2 cellular contexts compared by ENCODE assay signal in genomic region chr11:65504671-65505433, GRCh38.
TF ChIP-seq lines count a peak whose summit lies in the region.

No MANE protein-coding gene starts in this region.

TF ChIP-seq in A549, 52 proteins besides CTCF, POLR2A, EP300 and RAD21 (continues in another document):
- TF ChIP-seq, protein P1, sequence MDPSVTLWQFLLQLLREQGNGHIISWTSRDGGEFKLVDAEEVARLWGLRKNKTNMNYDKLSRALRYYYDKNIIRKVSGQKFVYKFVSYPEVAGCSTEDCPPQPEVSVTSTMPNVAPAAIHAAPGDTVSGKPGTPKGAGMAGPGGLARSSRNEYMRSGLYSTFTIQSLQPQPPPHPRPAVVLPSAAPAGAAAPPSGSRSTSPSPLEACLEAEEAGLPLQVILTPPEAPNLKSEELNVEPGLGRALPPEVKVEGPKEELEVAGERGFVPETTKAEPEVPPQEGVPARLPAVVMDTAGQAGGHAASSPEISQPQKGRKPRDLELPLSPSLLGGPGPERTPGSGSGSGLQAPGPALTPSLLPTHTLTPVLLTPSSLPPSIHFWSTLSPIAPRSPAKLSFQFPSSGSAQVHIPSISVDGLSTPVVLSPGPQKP (IDR thresholded peaks at IDR 0.05; ENCODE audit: low read depth, low read length): no peak
- TF ChIP-seq JUNB (IDR thresholded peaks at IDR 0.05) (no peak), ZC3H11A (IDR thresholded peaks at IDR 0.05) (no peak), JUN (IDR thresholded peaks at IDR 0.05) (peak in 1 of 2 experiments; percentile 62; a peak in 3 of 5 replicates), HDAC2 (IDR thresholded peaks at IDR 0.05) (no peak), RFX5 (IDR thresholded peaks at IDR 0.05) (no peak), SMC3 (IDR thresholded peaks at IDR 0.05) (no peak), SREBF2 (IDR thresholded peaks at IDR 0.05) (no peak), FOSB (CRISPR knock-in tag; IDR thresholded peaks at IDR 0.05) (peak; percentile 96), NR3C1 (IDR thresholded peaks at IDR 0.05) (no peak), HOXB5 (CRISPR knock-in tag; IDR thresholded peaks at IDR 0.05) (peak; percentile 45; the same call in 1 of the 2 replicates), CEBPB (IDR thresholded peaks at IDR 0.05) (no peak), HOXB13 (CRISPR knock-in tag; IDR thresholded peaks at IDR 0.05; ENCODE audit: low read depth) (0 out of 2 replicates have a peak, but pooled peaks have one; percentile 10), RCOR1 (IDR thresholded peaks at IDR 0.05; ENCODE audit: low read depth, low read length) (no peak), TP53 (CRISPR knock-in tag; IDR thresholded peaks at IDR 0.05) (peak; percentile 90), NFE2L2 (conservative IDR thresholded peaks at IDR 0.05; ENCODE audit: low read length) (no peak), ZSCAN20 (CRISPR knock-in tag; IDR thresholded peaks at IDR 0.05) (no peak), EHF (CRISPR knock-in tag; IDR thresholded peaks at IDR 0.05) (0 out of 2 replicates have a peak, but pooled peaks have one; percentile 56), HES2 (IDR thresholded peaks at IDR 0.05) (no peak), MAZ (IDR thresholded peaks at IDR 0.05; ENCODE audit: borderline replicate concordance, low read depth, low read length) (no peak), ZNF302 (CRISPR knock-in tag; IDR thresholded peaks at IDR 0.05) (no peak), PHF8 (IDR thresholded peaks at IDR 0.05; ENCODE audit: borderline replicate concordance, low read depth) (no peak; the same call in 1 of the 2 replicates), ZFP36 (IDR thresholded peaks at IDR 0.05; ENCODE audit: borderline replicate concordance, partially characterized antibody) (no peak), CHD4 (IDR thresholded peaks at IDR 0.05; ENCODE audit: borderline replicate concordance) (no peak), MAFK (IDR thresholded peaks at IDR 0.05; ENCODE audit: partially characterized antibody) (no peak)
- TF ChIP-seq, protein P2, sequence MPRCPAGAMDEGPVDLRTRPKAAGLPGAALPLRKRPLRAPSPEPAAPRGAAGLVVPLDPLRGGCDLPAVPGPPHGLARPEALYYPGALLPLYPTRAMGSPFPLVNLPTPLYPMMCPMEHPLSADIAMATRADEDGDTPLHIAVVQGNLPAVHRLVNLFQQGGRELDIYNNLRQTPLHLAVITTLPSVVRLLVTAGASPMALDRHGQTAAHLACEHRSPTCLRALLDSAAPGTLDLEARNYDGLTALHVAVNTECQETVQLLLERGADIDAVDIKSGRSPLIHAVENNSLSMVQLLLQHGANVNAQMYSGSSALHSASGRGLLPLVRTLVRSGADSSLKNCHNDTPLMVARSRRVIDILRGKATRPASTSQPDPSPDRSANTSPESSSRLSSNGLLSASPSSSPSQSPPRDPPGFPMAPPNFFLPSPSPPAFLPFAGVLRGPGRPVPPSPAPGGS (IDR thresholded peaks at IDR 0.05): 0 out of 3 replicates have a peak, but pooled peaks have one; percentile 30
- TF ChIP-seq, protein P3, sequence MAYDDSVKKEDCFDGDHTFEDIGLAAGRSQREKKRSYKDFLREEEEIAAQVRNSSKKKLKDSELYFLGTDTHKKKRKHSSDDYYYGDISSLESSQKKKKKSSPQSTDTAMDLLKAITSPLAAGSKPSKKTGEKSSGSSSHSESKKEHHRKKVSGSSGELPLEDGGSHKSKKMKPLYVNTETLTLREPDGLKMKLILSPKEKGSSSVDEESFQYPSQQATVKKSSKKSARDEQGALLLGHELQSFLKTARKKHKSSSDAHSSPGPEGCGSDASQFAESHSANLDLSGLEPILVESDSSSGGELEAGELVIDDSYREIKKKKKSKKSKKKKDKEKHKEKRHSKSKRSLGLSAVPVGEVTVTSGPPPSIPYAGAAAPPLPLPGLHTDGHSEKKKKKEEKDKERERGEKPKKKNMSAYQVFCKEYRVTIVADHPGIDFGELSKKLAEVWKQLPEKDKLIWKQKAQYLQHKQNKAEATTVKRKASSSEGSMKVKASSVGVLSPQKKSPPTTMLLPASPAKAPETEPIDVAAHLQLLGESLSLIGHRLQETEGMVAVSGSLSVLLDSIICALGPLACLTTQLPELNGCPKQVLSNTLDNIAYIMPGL (CRISPR knock-in tag; IDR thresholded peaks at IDR 0.05; ENCODE audit: borderline replicate concordance): peak; percentile 42; the same call in 1 of the 2 replicates
- TF ChIP-seq, protein P4, sequence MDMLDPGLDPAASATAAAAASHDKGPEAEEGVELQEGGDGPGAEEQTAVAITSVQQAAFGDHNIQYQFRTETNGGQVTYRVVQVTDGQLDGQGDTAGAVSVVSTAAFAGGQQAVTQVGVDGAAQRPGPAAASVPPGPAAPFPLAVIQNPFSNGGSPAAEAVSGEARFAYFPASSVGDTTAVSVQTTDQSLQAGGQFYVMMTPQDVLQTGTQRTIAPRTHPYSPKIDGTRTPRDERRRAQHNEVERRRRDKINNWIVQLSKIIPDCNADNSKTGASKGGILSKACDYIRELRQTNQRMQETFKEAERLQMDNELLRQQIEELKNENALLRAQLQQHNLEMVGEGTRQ (IDR thresholded peaks at IDR 0.05): no peak
- TF ChIP-seq, protein P5, sequence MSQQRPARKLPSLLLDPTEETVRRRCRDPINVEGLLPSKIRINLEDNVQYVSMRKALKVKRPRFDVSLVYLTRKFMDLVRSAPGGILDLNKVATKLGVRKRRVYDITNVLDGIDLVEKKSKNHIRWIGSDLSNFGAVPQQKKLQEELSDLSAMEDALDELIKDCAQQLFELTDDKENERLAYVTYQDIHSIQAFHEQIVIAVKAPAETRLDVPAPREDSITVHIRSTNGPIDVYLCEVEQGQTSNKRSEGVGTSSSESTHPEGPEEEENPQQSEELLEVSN (IDR thresholded peaks at IDR 0.05; ENCODE audit: borderline replicate concordance, low read depth): no peak

TF ChIP-seq in K562, 482 proteins besides CTCF, POLR2A, EP300 and RAD21 (continues in another document):
- TF ChIP-seq, protein P6, sequence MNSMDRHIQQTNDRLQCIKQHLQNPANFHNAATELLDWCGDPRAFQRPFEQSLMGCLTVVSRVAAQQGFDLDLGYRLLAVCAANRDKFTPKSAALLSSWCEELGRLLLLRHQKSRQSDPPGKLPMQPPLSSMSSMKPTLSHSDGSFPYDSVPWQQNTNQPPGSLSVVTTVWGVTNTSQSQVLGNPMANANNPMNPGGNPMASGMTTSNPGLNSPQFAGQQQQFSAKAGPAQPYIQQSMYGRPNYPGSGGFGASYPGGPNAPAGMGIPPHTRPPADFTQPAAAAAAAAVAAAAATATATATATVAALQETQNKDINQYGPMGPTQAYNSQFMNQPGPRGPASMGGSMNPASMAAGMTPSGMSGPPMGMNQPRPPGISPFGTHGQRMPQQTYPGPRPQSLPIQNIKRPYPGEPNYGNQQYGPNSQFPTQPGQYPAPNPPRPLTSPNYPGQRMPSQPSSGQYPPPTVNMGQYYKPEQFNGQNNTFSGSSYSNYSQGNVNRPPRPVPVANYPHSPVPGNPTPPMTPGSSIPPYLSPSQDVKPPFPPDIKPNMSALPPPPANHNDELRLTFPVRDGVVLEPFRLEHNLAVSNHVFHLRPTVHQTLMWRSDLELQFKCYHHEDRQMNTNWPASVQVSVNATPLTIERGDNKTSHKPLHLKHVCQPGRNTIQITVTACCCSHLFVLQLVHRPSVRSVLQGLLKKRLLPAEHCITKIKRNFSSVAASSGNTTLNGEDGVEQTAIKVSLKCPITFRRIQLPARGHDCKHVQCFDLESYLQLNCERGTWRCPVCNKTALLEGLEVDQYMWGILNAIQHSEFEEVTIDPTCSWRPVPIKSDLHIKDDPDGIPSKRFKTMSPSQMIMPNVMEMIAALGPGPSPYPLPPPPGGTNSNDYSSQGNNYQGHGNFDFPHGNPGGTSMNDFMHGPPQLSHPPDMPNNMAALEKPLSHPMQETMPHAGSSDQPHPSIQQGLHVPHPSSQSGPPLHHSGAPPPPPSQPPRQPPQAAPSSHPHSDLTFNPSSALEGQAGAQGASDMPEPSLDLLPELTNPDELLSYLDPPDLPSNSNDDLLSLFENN (IDR thresholded peaks at IDR 0.05; ENCODE audit: low read depth in 2 of 2, low read length in 2 of 2): peak in 1 of 2 experiments; percentile 50; a peak in 2 of 4 replicates
- TF ChIP-seq RBFOX2 (IDR thresholded peaks at IDR 0.05; ENCODE audit: low read depth, low read length) (peak; percentile 64), HNRNPK (IDR thresholded peaks at IDR 0.05; ENCODE audit: low read depth, low read length, poor library complexity, severe bottlenecking) (peak; percentile 4), RFX1 (IDR thresholded peaks at IDR 0.05) (peak; percentile 11), ZNF445 (CRISPR knock-in tag; IDR thresholded peaks at IDR 0.05; ENCODE audit: low read depth) (peak; percentile 80), ZBTB26 (CRISPR knock-in tag; IDR thresholded peaks at IDR 0.05) (peak; percentile 86; the same call in 1 of the 2 replicates), SMAD3 (CRISPR knock-in tag; conservative IDR thresholded peaks at IDR 0.05) (peak; percentile 93), OTX1 (CRISPR knock-in tag; IDR thresholded peaks at IDR 0.05) (peak; percentile 92), ZSCAN32 (CRISPR knock-in tag; IDR thresholded peaks at IDR 0.05) (peak; percentile 50; the same call in 1 of the 2 replicates), ZNF384 (IDR thresholded peaks at IDR 0.05; ENCODE audit: low read depth, low read length) (no peak), ZBTB43 (CRISPR knock-in tag; IDR thresholded peaks at IDR 0.05) (0 out of 2 replicates have a peak, but pooled peaks have one; percentile 7), CHD2 (IDR thresholded peaks at IDR 0.05; ENCODE audit: low read depth, low read length) (peak; percentile 27; the same call in 1 of the 2 replicates), TAF15 (IDR thresholded peaks at IDR 0.05; ENCODE audit: low read depth, low read length) (no peak), TBL1XR1 (IDR thresholded peaks at IDR 0.05; ENCODE audit: low read length in 2 of 2) (peak in 1 of 2 experiments; percentile 70; a peak in 3 of 4 replicates), SIN3A (IDR thresholded peaks at IDR 0.05; ENCODE audit: borderline replicate concordance in 2 of 2, control insufficient read depth in 1 of 2, low read depth in 2 of 2, low read length in 2 of 2) (peak in 1 of 2 experiments; percentile 30; a peak in 2 of 4 replicates), MNT (conservative IDR thresholded peaks at IDR 0.05) (peak in 1 of 2 experiments; percentile 28; a peak in 2 of 4 replicates), HDAC1 (IDR thresholded peaks at IDR 0.05) (0 out of 4 replicates have a peak, but pooled peaks of 1 of the 2 experiments have one; percentile 0), ILF3 (IDR thresholded peaks at IDR 0.05; ENCODE audit: borderline replicate concordance) (peak; percentile 96), ARID2 (IDR thresholded peaks at IDR 0.05) (no peak), ELF4 (CRISPR knock-in tag; IDR thresholded peaks at IDR 0.05) (peak; percentile 90), TFAM (CRISPR knock-in tag; conservative IDR thresholded peaks at IDR 0.05) (no peak), ZNF583 (CRISPR knock-in tag; IDR thresholded peaks at IDR 0.05) (no peak)
- TF ChIP-seq, protein P7, sequence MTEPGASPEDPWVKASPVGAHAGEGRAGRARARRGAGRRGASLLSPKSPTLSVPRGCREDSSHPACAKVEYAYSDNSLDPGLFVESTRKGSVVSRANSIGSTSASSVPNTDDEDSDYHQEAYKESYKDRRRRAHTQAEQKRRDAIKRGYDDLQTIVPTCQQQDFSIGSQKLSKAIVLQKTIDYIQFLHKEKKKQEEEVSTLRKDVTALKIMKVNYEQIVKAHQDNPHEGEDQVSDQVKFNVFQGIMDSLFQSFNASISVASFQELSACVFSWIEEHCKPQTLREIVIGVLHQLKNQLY (CRISPR knock-in tag; conservative IDR thresholded peaks at IDR 0.05): peak in 1 of 2 experiments; percentile 12; a peak in 1 of 4 replicates
- TF ChIP-seq, protein P8, sequence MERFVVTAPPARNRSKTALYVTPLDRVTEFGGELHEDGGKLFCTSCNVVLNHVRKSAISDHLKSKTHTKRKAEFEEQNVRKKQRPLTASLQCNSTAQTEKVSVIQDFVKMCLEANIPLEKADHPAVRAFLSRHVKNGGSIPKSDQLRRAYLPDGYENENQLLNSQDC (CRISPR knock-in tag; IDR thresholded peaks at IDR 0.05): peak; percentile 70; the same call in 1 of the 2 replicates
- TF ChIP-seq, protein P9, sequence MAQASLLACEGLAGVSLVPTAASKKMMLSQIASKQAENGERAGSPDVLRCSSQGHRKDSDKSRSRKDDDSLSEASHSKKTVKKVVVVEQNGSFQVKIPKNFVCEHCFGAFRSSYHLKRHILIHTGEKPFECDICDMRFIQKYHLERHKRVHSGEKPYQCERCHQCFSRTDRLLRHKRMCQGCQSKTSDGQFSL (CRISPR knock-in tag; IDR thresholded peaks at IDR 0.05): peak; percentile 2; the same call in 1 of the 2 replicates
- TF ChIP-seq, protein P9 (tag; IDR thresholded peaks at IDR 0.05): 0 out of 4 replicates have a peak, but pooled peaks of 1 of the 2 experiments have one; percentile 51
- TF ChIP-seq, protein P10, sequence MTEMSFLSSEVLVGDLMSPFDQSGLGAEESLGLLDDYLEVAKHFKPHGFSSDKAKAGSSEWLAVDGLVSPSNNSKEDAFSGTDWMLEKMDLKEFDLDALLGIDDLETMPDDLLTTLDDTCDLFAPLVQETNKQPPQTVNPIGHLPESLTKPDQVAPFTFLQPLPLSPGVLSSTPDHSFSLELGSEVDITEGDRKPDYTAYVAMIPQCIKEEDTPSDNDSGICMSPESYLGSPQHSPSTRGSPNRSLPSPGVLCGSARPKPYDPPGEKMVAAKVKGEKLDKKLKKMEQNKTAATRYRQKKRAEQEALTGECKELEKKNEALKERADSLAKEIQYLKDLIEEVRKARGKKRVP (CRISPR knock-in tag; IDR thresholded peaks at IDR 0.05): peak; percentile 60; the same call in 1 of the 2 replicates
